In genomic region chr7:30285067-30285530, GRCh38 we compare ENCODE assay signal across 8 cellular contexts. TPM values are rescaled to one million over a fixed set of nuclear protein-coding genes. Genes with fewer than 3 reads are reported as not detected.
DNase-seq lines count a peak whose midpoint lies in the region; ATAC-seq and TF ChIP-seq lines count a peak whose summit lies in the region.

No MANE protein-coding gene starts in this region.

- H2AFZ ChIP-seq in GM23338 = no peak overlapping the region
- no peak overlapping the region for H2AFZ ChIP-seq in fibroblast of lung (ENCODE audit: low read length)

- H3K9me3 ChIP-seq in fibroblast of lung (ENCODE audit: control insufficient read depth, insufficient read depth, low read depth, low read length) (no peaks in the 10 kb centered on the region), neutrophil (no peaks in the 10 kb centered on the region)

- H3K36me3 ChIP-seq in GM23338 (ENCODE audit: insufficient read depth) (no peaks in the 10 kb centered on the region), fibroblast of lung (ENCODE audit: control insufficient read depth, insufficient read depth, low read length) (no peaks in the 10 kb centered on the region), neutrophil (peaks cover 3% of the 10 kb centered on the region)

- no peaks in the 10 kb centered on the region for H3K27me3 ChIP-seq in GM23338 (ENCODE audit: insufficient read depth)
- H3K27me3 ChIP-seq in fibroblast of lung (ENCODE audit: control insufficient read depth, insufficient read depth, low read length) = no peaks in the 10 kb centered on the region
- H3K27me3 ChIP-seq in neutrophil = no peaks in the 10 kb centered on the region

- H3K4me1 ChIP-seq in GM23338 (ENCODE audit: insufficient read depth) (peaks cover 34% of the 10 kb centered on the region), fibroblast of lung (ENCODE audit: control insufficient read depth, extremely low read depth, insufficient read depth, low read length) (no peaks in the 10 kb centered on the region), neutrophil (ENCODE audit: control insufficient read depth in 1 of 2, insufficient read depth in 1 of 2, low read depth in 1 of 2, low read length in 1 of 2) (peaks cover 29 to 37% of the 10 kb centered on the region in 2 experiments)

- no peaks in the 10 kb centered on the region for H3K9me3 Mint-ChIP-seq in GM23338
- peaks cover 11% of the 10 kb centered on the region for H3K9me3 Mint-ChIP-seq in activated T-helper 1 cell treated with anti-CD3 and anti-CD28 coated beads, Interleukin-12 subunit alpha, Interleukin-12 subunit beta, Interleukin-2, Interleukin-4 antibody, amounts not matched to agents 30 ng/mL and 10 ng/mL and 1 ng/mL, durations not matched to agents 14 hours and 24 hours and 36 hours

- peak overlapping the region; percentile 80 for H3K9ac ChIP-seq in fibroblast of lung (ENCODE audit: insufficient read depth, low read length)

- peak overlapping the region; percentile 65; the same call in 1 of the 2 replicates for H3K27ac ChIP-seq in GM23338 (ENCODE audit: low read depth)
- H3K27ac ChIP-seq in fibroblast of lung (ENCODE audit: insufficient read depth, low read length) = peak overlapping the region; percentile 77
- peak overlapping the region; percentile 98 for H3K27ac ChIP-seq in neutrophil

- no peaks in the 10 kb centered on the region; the same call in 1 of the 2 replicates for H3F3A ChIP-seq in GM23338 (replicated peaks; ENCODE audit: low read depth)

- peak overlapping the region; percentile 68; the same call in 1 of the 2 replicates for H3K4me2 ChIP-seq in GM23338
- H3K4me2 ChIP-seq in fibroblast of lung (ENCODE audit: extremely low read depth, insufficient read depth, low read length) = no peak overlapping the region

- no peaks in the 10 kb centered on the region; the same call in 2 of the 3 replicates for H3K36me3 Mint-ChIP-seq in GM23338 (ENCODE audit: low read depth)
- peaks cover 11% of the 10 kb centered on the region for H3K36me3 Mint-ChIP-seq in activated T-helper 1 cell treated with anti-CD3 and anti-CD28 coated beads, Interleukin-12 subunit alpha, Interleukin-12 subunit beta, Interleukin-2, Interleukin-4 antibody, amounts not matched to agents 30 ng/mL and 10 ng/mL and 1 ng/mL, durations not matched to agents 14 hours and 24 hours and 36 hours (ENCODE audit: low read depth)

- H4K20me1 ChIP-seq in GM23338 (replicated peaks; ENCODE audit: insufficient read depth) (peaks cover 14% of the 10 kb centered on the region), fibroblast of lung (ENCODE audit: control insufficient read depth, extremely low read depth, insufficient read depth, low read length) (no peaks in the 10 kb centered on the region)

- H3K4me3 Mint-ChIP-seq in GM23338 = peak overlapping the region; percentile 75; the same call in 2 of the 3 replicates
- H3K4me3 Mint-ChIP-seq in activated T-helper 1 cell treated with anti-CD3 and anti-CD28 coated beads, Interleukin-12 subunit alpha, Interleukin-12 subunit beta, Interleukin-2, Interleukin-4 antibody, amounts not matched to agents 30 ng/mL and 10 ng/mL and 1 ng/mL, durations not matched to agents 14 hours and 24 hours and 36 hours = peak overlapping the region; percentile 78

- DNase-seq in GM23338 (ENCODE audit: low spot score) = peak; percentile 46
- peak; percentile 59 for DNase-seq in NAMALWA (ENCODE audit: low spot score)
- DNase-seq in activated T-helper 1 cell treated with anti-CD3 and anti-CD28 coated beads, Interleukin-12 subunit alpha, Interleukin-12 subunit beta, Interleukin-2, Interleukin-4 antibody, amounts not matched to agents 30 ng/mL and 10 ng/mL and 1 ng/mL, durations not matched to agents 14 hours and 24 hours and 36 hours (ENCODE audit: low spot score) = no peak
- DNase-seq in fibroblast of lung (ENCODE audit: low read depth in 2 of 2) = peak; percentile 24 to 40
- DNase-seq in NCI-H526 treated with DMSO at 0.1 percent for 48 hours (lab: John Stamatoyannopoulos, UW) = no peak
- DNase-seq in cerebellar nuclear complex (lab: John Stamatoyannopoulos, UW) = no peak

- intact Hi-C loops in activated T-helper 1 cell treated with anti-CD3 and anti-CD28 coated beads, Interleukin-12 subunit alpha, Interleukin-12 subunit beta, Interleukin-2, Interleukin-4 antibody, amounts not matched to agents 30 ng/mL and 10 ng/mL and 1 ng/mL, durations not matched to agents 14 hours and 24 hours and 36 hours (cut with micrococcal nuclease) = loop anchor here (2.0 kb wide), 1 partner anchor 128 kb away; no protein-coding TSS in a partner anchor

- TF ChIP-seq CTCF in GM23338 (conservative IDR thresholded peaks at IDR 0.05; ENCODE audit: low read depth in 2 of 2) (no peak), fibroblast of lung (conservative IDR thresholded peaks at IDR 0.05 in 1 of 2, IDR thresholded peaks at IDR 0.05 in 1 of 2; ENCODE audit: low read depth in 1 of 2, low read length in 2 of 2) (no peak), neutrophil (IDR thresholded peaks at IDR 0.05) (no peak)

- H3K4me1 Mint-ChIP-seq in GM23338 = peaks cover 45% of the 10 kb centered on the region
- H3K4me1 Mint-ChIP-seq in activated T-helper 1 cell treated with anti-CD3 and anti-CD28 coated beads, Interleukin-12 subunit alpha, Interleukin-12 subunit beta, Interleukin-2, Interleukin-4 antibody, amounts not matched to agents 30 ng/mL and 10 ng/mL and 1 ng/mL, durations not matched to agents 14 hours and 24 hours and 36 hours (ENCODE audit: low read depth) = peaks cover 45% of the 10 kb centered on the region

- peak overlapping the region; percentile 76 for H3K4me3 ChIP-seq in GM08714 (ENCODE audit: low read length)
- H3K4me3 ChIP-seq in GM23338 = peak overlapping the region; percentile 75
- H3K4me3 ChIP-seq in fibroblast of lung (replicated peaks in 1 of 4; ENCODE audit: control extremely low read depth in 1 of 4, insufficient read depth in 1 of 4, low read depth in 3 of 4, low read length in 4 of 4) = peak overlapping the region; percentile 40 to 83 (median 62)
- H3K4me3 ChIP-seq in neutrophil (ENCODE audit: low read depth in 1 of 2, low read length in 1 of 2) = peak overlapping the region; percentile 66 to 93

- peaks cover 41% of the 10 kb centered on the region for H3K79me2 ChIP-seq in GM23338 (replicated peaks; ENCODE audit: insufficient read depth)
- H3K79me2 ChIP-seq in fibroblast of lung (ENCODE audit: control insufficient read depth, insufficient read depth, low read length) = no peaks in the 10 kb centered on the region

- H3K9me2 ChIP-seq in GM23338 (ENCODE audit: insufficient read depth) = no peaks in the 10 kb centered on the region

- peak; percentile 18 for ATAC-seq in GM23338

- H3K27me3 Mint-ChIP-seq in GM23338 (ENCODE audit: insufficient read depth, low read depth, poor library complexity) = peaks cover 3% of the 10 kb centered on the region
- no peaks in the 10 kb centered on the region for H3K27me3 Mint-ChIP-seq in activated T-helper 1 cell treated with anti-CD3 and anti-CD28 coated beads, Interleukin-12 subunit alpha, Interleukin-12 subunit beta, Interleukin-2, Interleukin-4 antibody, amounts not matched to agents 30 ng/mL and 10 ng/mL and 1 ng/mL, durations not matched to agents 14 hours and 24 hours and 36 hours (ENCODE audit: insufficient read depth)

- no peak overlapping the region for H3K27ac Mint-ChIP-seq in GM23338
- H3K27ac Mint-ChIP-seq in activated T-helper 1 cell treated with anti-CD3 and anti-CD28 coated beads, Interleukin-12 subunit alpha, Interleukin-12 subunit beta, Interleukin-2, Interleukin-4 antibody, amounts not matched to agents 30 ng/mL and 10 ng/mL and 1 ng/mL, durations not matched to agents 14 hours and 24 hours and 36 hours = no peak overlapping the region

TF ChIP-seq in GM23338, 12 proteins besides CTCF, POLR2A, EP300 and RAD21:
- TF ChIP-seq JUNB (IDR thresholded peaks at IDR 0.05; ENCODE audit: unreplicated experiment) (no peak), POLR2AphosphoS5 (IDR thresholded peaks at IDR 0.05; ENCODE audit: low read depth) (no peak), NANOG (IDR thresholded peaks at IDR 0.05; ENCODE audit: borderline replicate concordance) (no peak), ZNF331 (CRISPR knock-in tag; IDR thresholded peaks at IDR 0.05; ENCODE audit: low read depth) (no peak), REST (IDR thresholded peaks at IDR 0.05; ENCODE audit: unreplicated experiment) (no peak), CREB1 (CRISPR knock-in tag; IDR thresholded peaks at IDR 0.05; ENCODE audit: low read depth) (no peak)

RNA-seq across cellular contexts. Expression of gene ZNRF2, which starts 0.7 kb away (rescaled TPM):
- total RNA-seq in GM23338 (2014; rRNA removed; shearing (Covaris generic)) = 27.0 and 34.7 TPM in 2 replicates
- 6.0 TPM in 2 replicates for polyA plus RNA-seq in GM23338 (2016; fragmentation: Nextera tagmentation; extraction: Ambion mirVana)
- total RNA-seq in activated T-helper 1 cell treated with anti-CD3 and anti-CD28 coated beads, Interleukin-12 subunit alpha, Interleukin-12 subunit beta, Interleukin-2, Interleukin-4 antibody, amounts not matched to agents 30 ng/mL and 10 ng/mL and 1 ng/mL, durations not matched to agents 14 hours and 24 hours and 36 hours = 8.4 and 9.3 TPM in 2 replicates
- 7.2 and 7.9 TPM in 2 replicates for total RNA-seq in fibroblast of lung
- 2.1 and 2.6 TPM in 2 replicates for polyA plus RNA-seq in fibroblast of lung
- polyA plus RNA-seq in fibroblast of lung (2012) = 1.6 and 1.8 TPM in 2 replicates
- polyA minus RNA-seq in fibroblast of lung (ENCODE audit: low replicate concordance) = not detected in 2 replicates

Comparison
In these comparisons a context has a peak if more than half of its experiments do, and no peak if none do; other contexts are left out.
1. DNase-seq: peak in GM23338 (single experiment), NAMALWA (single experiment) and fibroblast of lung (2 of 2); none in activated T-helper 1 cell treated with anti-CD3 and anti-CD28 coated beads, Interleukin-12 subunit alpha, Interleukin-12 subunit beta, Interleukin-2, Interleukin-4 antibody, amounts not matched to agents 30 ng/mL and 10 ng/mL and 1 ng/mL, durations not matched to agents 14 hours and 24 hours and 36 hours (single experiment), NCI-H526 treated with DMSO at 0.1 percent for 48 hours (single experiment) and cerebellar nuclear complex (0 of 2).
2. Peak in every context shown above with its lines, with median percentiles within 50 percentile points of each other: H3K4me3 ChIP-seq and H3K27ac ChIP-seq.